8 cellular contexts compared by ENCODE assay signal in the genomic region with DNA sequence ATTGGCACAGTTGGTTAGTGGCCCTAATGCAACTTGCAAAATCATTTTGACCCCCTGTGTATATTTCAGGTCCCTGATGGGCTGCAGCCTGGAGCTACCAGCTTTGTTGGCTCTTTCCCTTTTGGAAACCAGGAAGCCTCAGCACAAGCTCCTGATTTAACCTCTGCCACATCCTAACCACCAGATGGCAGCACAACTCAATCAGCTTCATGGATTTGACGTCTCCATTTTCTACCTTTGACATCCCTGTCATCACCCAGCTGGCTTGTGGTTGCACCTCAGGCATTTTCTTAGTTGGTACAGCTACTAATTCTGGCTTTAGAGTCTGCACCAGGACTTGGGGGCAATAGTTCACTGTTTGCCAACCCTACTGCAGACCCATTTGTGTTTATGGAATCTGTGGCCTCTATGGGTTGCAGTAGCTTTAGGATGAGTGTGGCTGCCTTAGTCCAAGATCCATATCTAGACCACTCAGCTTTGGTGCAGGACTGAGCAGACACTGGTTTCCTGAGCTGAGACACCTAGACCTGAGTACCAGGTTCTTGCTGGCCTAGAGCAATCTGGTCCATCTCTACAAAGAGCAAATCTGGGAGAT.
DNase-seq lines count a peak whose midpoint lies in the region; ATAC-seq, FAIRE-seq and TF ChIP-seq lines count a peak whose summit lies in the region.

No MANE protein-coding gene starts in this region.

- BruUV-seq in mammary epithelial cell (replicated peaks; lab: Mats Ljungman, UMichigan), result no TSS peak

- H3K4me1 ChIP-seq in mammary epithelial cell (ENCODE audit: insufficient read depth, low read length) (no peaks in the 10 kb centered on the region), left lung (no peaks in the 10 kb centered on the region)
- no peaks in the 10 kb centered on the region for H3K4me1 ChIP-seq in effector memory CD4-positive, alpha-beta T cell (ENCODE audit: control insufficient read depth, insufficient read depth, low read length, poor library complexity, severe bottlenecking)

- TF ChIP-seq CTCF in mammary epithelial cell (conservative IDR thresholded peaks at IDR 0.05 in 1 of 2, IDR thresholded peaks at IDR 0.05 in 1 of 2; ENCODE audit: extremely low read depth in 1 of 2, insufficient read depth in 1 of 2, low read depth in 1 of 2, low read length in 2 of 2), result peak; percentile 72 to 83
- peak; percentile 45 to 49 for TF ChIP-seq CTCF in left lung (IDR thresholded peaks at IDR 0.05)

- H3K27ac ChIP-seq in mammary epithelial cell (ENCODE audit: insufficient read depth, low read depth, low read length) (no peak overlapping the region), left lung (no peak overlapping the region)
- H3K27ac ChIP-seq in effector memory CD4-positive, alpha-beta T cell (ENCODE audit: insufficient read depth, low read length, poor library complexity, severe bottlenecking), result no peak overlapping the region

- H3K4me3 ChIP-seq in mammary epithelial cell (replicated peaks in 1 of 3; ENCODE audit: insufficient read depth in 1 of 3, low read depth in 2 of 3, low read length in 3 of 3), result no peak overlapping the region
- no peak overlapping the region for H3K4me3 ChIP-seq in left lung
- H3K4me3 ChIP-seq in effector memory CD4-positive, alpha-beta T cell (ENCODE audit: insufficient read depth, low read depth, low read length, poor library complexity, severe bottlenecking), result no peak overlapping the region

- intact Hi-C loops in mammary epithelial cell (cut with micrococcal nuclease) (loop anchor here (1.0 to 2.0 kb wide), 2 partner anchors 63 to 105 kb away; no protein-coding TSS in a partner anchor), left lung (cut with DNase I) (loop anchor here in 1 of 2 donors (5.0 kb wide), 1 partner anchor 105 kb away; no protein-coding TSS in a partner anchor)

- ATAC-seq in HG02642 (IDR thresholded peaks at IDR 0.05; ENCODE audit: poor library complexity, unreplicated experiment) (peak; percentile 55), left lung (peak; percentile 87)

- FAIRE-seq in GM12892 (lab: Jason Lieb, UNC), result peak; percentile 79

- H3K79me2 ChIP-seq in mammary epithelial cell (ENCODE audit: insufficient read depth, low read length), result no peaks in the 10 kb centered on the region

- CTCF ChIA-PET in mammary epithelial cell (lab: Charles Lee; ENCODE audit: low non-redundant PET), result interaction anchor here (0.6 to 1.2 kb wide), 2 partner anchors 111 to 1663 kb away, joined by 5 to 12 read pairs; no protein-coding TSS in a partner anchor

- peak; percentile 53 for DNase-seq in Ammon's horn (ENCODE audit: low spot score)
- DNase-seq in GM12892 (ENCODE audit: insufficient read length), result no peak
- peak; percentile 18 for DNase-seq in NCI-H446 treated with DMSO at 0.1 percent for 48 hours (lab: John Stamatoyannopoulos, UW)
- DNase-seq in mammary epithelial cell, result peak; percentile 45
- no peak for DNase-seq in left lung
- no peak for DNase-seq in effector memory CD4-positive, alpha-beta T cell
- no peak for DNase-seq in NCI-H1048 (lab: John Stamatoyannopoulos, UW)

- in situ Hi-C loops in mammary epithelial cell (cut with MboI; ENCODE audit: low sequenced_read_pairs in 2 of 2), result no loop called here

- 0% methylated on average over 1 of the region's 1 CpG for WGBS in mammary epithelial cell (ENCODE audit: low coverage, missing lambda C conversion rate)

- dilution Hi-C loops in mammary epithelial cell (cut with HindIII; ENCODE audit: low sequenced_read_pairs), result loop anchor here (5.0 kb wide), 1 partner anchor 50 kb away; no protein-coding TSS in a partner anchor

- no peak overlapping the region for H3K4me2 ChIP-seq in mammary epithelial cell (ENCODE audit: insufficient read depth, low read depth, low read length)

- no peaks in the 10 kb centered on the region for H3K27me3 ChIP-seq in mammary epithelial cell (ENCODE audit: insufficient read depth, low read length)
- no peaks in the 10 kb centered on the region for H3K27me3 ChIP-seq in left lung
- no peaks in the 10 kb centered on the region for H3K27me3 ChIP-seq in effector memory CD4-positive, alpha-beta T cell (replicated peaks; ENCODE audit: control insufficient read depth, insufficient read depth, low read length, poor library complexity, severe bottlenecking)

- no peaks in the 10 kb centered on the region for H3K9me3 ChIP-seq in mammary epithelial cell (replicated peaks; ENCODE audit: insufficient read depth, low read length)
- H3K9me3 ChIP-seq in left lung, result no peaks in the 10 kb centered on the region
- H3K9me3 ChIP-seq in effector memory CD4-positive, alpha-beta T cell (ENCODE audit: control insufficient read depth, low read length), result no peaks in the 10 kb centered on the region

- TF ChIP-seq POLR2A in GM12892 (IDR thresholded peaks at IDR 0.05; ENCODE audit: low read depth, low read length), result no peak

- no peak overlapping the region for H2AFZ ChIP-seq in mammary epithelial cell (ENCODE audit: low read depth, low read length)

- H3K36me3 ChIP-seq in mammary epithelial cell (ENCODE audit: insufficient read depth, low read length) (no peaks in the 10 kb centered on the region), left lung (no peaks in the 10 kb centered on the region)
- H3K36me3 ChIP-seq in effector memory CD4-positive, alpha-beta T cell (ENCODE audit: control insufficient read depth, insufficient read depth, low read length), result no peaks in the 10 kb centered on the region

- H4K20me1 ChIP-seq in mammary epithelial cell (ENCODE audit: insufficient read depth, low read length), result no peaks in the 10 kb centered on the region

- H3K9ac ChIP-seq in mammary epithelial cell (ENCODE audit: insufficient read depth, low read length), result no peak overlapping the region

Comparison
In these comparisons a context has a peak if more than half of its experiments do, and no peak if none do; other contexts are left out.
1. DNase-seq: peak in Ammon's horn (single experiment), NCI-H446 treated with DMSO at 0.1 percent for 48 hours (single experiment) and mammary epithelial cell (single experiment); none in GM12892 (single experiment), left lung (0 of 2), effector memory CD4-positive, alpha-beta T cell (0 of 3) and NCI-H1048 (single experiment).